ENCODE assay signal across 9 cellular contexts in genomic region chrX:73215263-73215662, GRCh38. TPM values are rescaled to one million over a fixed set of nuclear protein-coding genes. Genes with fewer than 3 reads are reported as not detected.
DNase-seq lines count a peak whose midpoint lies in the region; ATAC-seq and TF ChIP-seq lines count a peak whose summit lies in the region.
"Had no signal": no experiment of that assay in that cellular context is flagged by ENCODE, and none has a peak within 500 bp of the region (broad histone marks: within the 10 kb centered on the region; RNA-seq: fewer than 3 reads in every experiment).

No MANE protein-coding gene starts in this region.

- H3K4me3 Mint-ChIP-seq in effector memory CD8-positive, alpha-beta T cell: peak overlapping the region; percentile 76 to 84
- peak overlapping the region; percentile 77 for H3K4me3 Mint-ChIP-seq in progenitor cell of endocrine pancreas (ENCODE audit: low read depth)

- TF ChIP-seq CTCF in progenitor cell of endocrine pancreas (IDR thresholded peaks at IDR 0.05; ENCODE audit: unreplicated experiment): no peak

- no peaks in the 10 kb centered on the region for H3K9me3 Mint-ChIP-seq in effector memory CD8-positive, alpha-beta T cell
- H3K9me3 Mint-ChIP-seq in progenitor cell of endocrine pancreas (ENCODE audit: low read depth): peaks cover 7% of the 10 kb centered on the region

- peak; percentile 0 for DNase-seq in Jurkat, Clone E6-1 (ENCODE audit: low read depth, low spot score)
- DNase-seq in effector memory CD8-positive, alpha-beta T cell: peak in 1 of 3 experiments; percentile 1
- no peak for DNase-seq in progenitor cell of endocrine pancreas (ENCODE audit: low spot score, unreplicated experiment)
- no peak for DNase-seq in DMS79 treated with DMSO at 0.1 percent for 48 hours (lab: John Stamatoyannopoulos, UW)
- no peak for DNase-seq in mesenteric fat pad (ENCODE audit: low spot score)
- DNase-seq in HuH-7.5 (ENCODE audit: low spot score): no peak

- peak overlapping the region; percentile 68 to 95 for H3K27ac Mint-ChIP-seq in effector memory CD8-positive, alpha-beta T cell
- H3K27ac Mint-ChIP-seq in progenitor cell of endocrine pancreas: no peak overlapping the region

- peak overlapping the region; percentile 65 for H3K4me3 ChIP-seq in Jurkat, Clone E6-1 (ENCODE audit: low read length)
- H3K4me3 ChIP-seq: SJSA1 had no signal

- peaks cover 4% of the 10 kb centered on the region for H3K36me3 Mint-ChIP-seq in effector memory CD8-positive, alpha-beta T cell (ENCODE audit: insufficient read depth)
- H3K36me3 Mint-ChIP-seq in progenitor cell of endocrine pancreas (ENCODE audit: insufficient read depth): no peaks in the 10 kb centered on the region

- peaks cover 0 to 18% of the 10 kb centered on the region in 2 donors for H3K27me3 Mint-ChIP-seq in effector memory CD8-positive, alpha-beta T cell
- H3K27me3 Mint-ChIP-seq in progenitor cell of endocrine pancreas: peaks cover 28% of the 10 kb centered on the region

- ATAC-seq in GM18498 (IDR thresholded peaks at IDR 0.05; ENCODE audit: unreplicated experiment) (peak; percentile 20), GM21717 (IDR thresholded peaks at IDR 0.05; ENCODE audit: unreplicated experiment) (no peak)
- ATAC-seq in effector memory CD8-positive, alpha-beta T cell (replicated peaks): peak; percentile 49

- peaks cover 3 to 8% of the 10 kb centered on the region in 2 donors for H3K4me1 Mint-ChIP-seq in effector memory CD8-positive, alpha-beta T cell (ENCODE audit: low read depth in 2 of 2)
- no peaks in the 10 kb centered on the region for H3K4me1 Mint-ChIP-seq in progenitor cell of endocrine pancreas (ENCODE audit: low read depth)

RNA-seq across cellular contexts. Expression of gene NAP1L2, which starts 0.6 kb away (rescaled TPM):
- not detected for polyA plus RNA-seq in Jurkat, Clone E6-1 (2012; ENCODE audit: insufficient read depth, insufficient read length)
- total RNA-seq in progenitor cell of endocrine pancreas (2.2 and 2.4 TPM in 2 replicates), mesenteric fat pad (0.55 TPM)
- total RNA-seq: SJSA1 had no signal
